8 cellular contexts compared by ENCODE assay signal in genomic region chr15:76903251-76903681, GRCh38. TPM values are rescaled to one million over a fixed set of nuclear protein-coding genes. Genes with fewer than 3 reads are reported as not detected.
DNase-seq lines count a peak whose midpoint lies in the region; ATAC-seq and TF ChIP-seq lines count a peak whose summit lies in the region.

No MANE protein-coding gene starts in this region.

- POLR2A ChIA-PET in T-cell (lab: Charles Lee), result interaction anchor here in 1 of 2 donors (0.6 kb wide), 1 partner anchor 70 kb away, joined by 3 read pairs; no protein-coding TSS in a partner anchor

- H3K4me3 ChIP-seq in HFF-Myc (replicated peaks; ENCODE audit: low read depth, low read length) (no peak overlapping the region), fibroblast of the aortic adventitia (ENCODE audit: low read depth, low read length) (no peak overlapping the region), aorta (ENCODE audit: low read length in 2 of 2) (no peak overlapping the region)

- intact Hi-C loops in aorta (cut with DNase I), result no loop called here

- peaks cover 0 to 1% of the 10 kb centered on the region in 2 donors for H3K4me1 ChIP-seq in aorta (ENCODE audit: control insufficient read depth in 1 of 2, insufficient read depth in 2 of 2, low read length in 2 of 2)

- H3K4me3 Mint-ChIP-seq in T-cell, result peak overlapping the region; percentile 90 to 93 (median 91)
- peak overlapping the region in 1 of 2 donors; percentile 44 for H3K4me3 Mint-ChIP-seq in stimulated activated naive B cell treated with anti-CD40 and anti-IgM and Interleukin-4, amounts not matched to agents 10 μg/mL and 1 μg/mL and 100 μg/mL, for 72 hours

- CTCF ChIA-PET in T-cell (lab: Charles Lee), result interaction anchor here in 1 of 2 donors (0.8 kb wide), 1 partner anchor 31 kb away, joined by 3 read pairs; no protein-coding TSS in a partner anchor

- TF ChIP-seq CTCF in HFF-Myc (IDR thresholded peaks at IDR 0.05; ENCODE audit: low read depth, low read length, missing control alignments), result peak; percentile 31
- TF ChIP-seq CTCF in fibroblast of the aortic adventitia (IDR thresholded peaks at IDR 0.05; ENCODE audit: insufficient read depth, low read length), result peak; percentile 35

- no peaks in the 10 kb centered on the region for H3K27me3 Mint-ChIP-seq in T-cell
- H3K27me3 Mint-ChIP-seq in stimulated activated naive B cell treated with anti-CD40 and anti-IgM and Interleukin-4, amounts not matched to agents 10 μg/mL and 1 μg/mL and 100 μg/mL, for 72 hours, result no peaks in the 10 kb centered on the region

- no peaks in the 10 kb centered on the region for H3K9me3 Mint-ChIP-seq in T-cell
- H3K9me3 Mint-ChIP-seq in stimulated activated naive B cell treated with anti-CD40 and anti-IgM and Interleukin-4, amounts not matched to agents 10 μg/mL and 1 μg/mL and 100 μg/mL, for 72 hours, result no peaks in the 10 kb centered on the region

- H3K27ac ChIP-seq in aorta (ENCODE audit: low read depth in 1 of 2, low read length in 2 of 2), result no peak overlapping the region

- H3K36me3 Mint-ChIP-seq in T-cell, result peaks cover 15% of the 10 kb centered on the region
- H3K36me3 Mint-ChIP-seq in stimulated activated naive B cell treated with anti-CD40 and anti-IgM and Interleukin-4, amounts not matched to agents 10 μg/mL and 1 μg/mL and 100 μg/mL, for 72 hours, result peaks cover 7 to 11% of the 10 kb centered on the region in 2 donors

- H3K27ac Mint-ChIP-seq in T-cell, result peak overlapping the region; percentile 88 to 96
- no peak overlapping the region for H3K27ac Mint-ChIP-seq in stimulated activated naive B cell treated with anti-CD40 and anti-IgM and Interleukin-4, amounts not matched to agents 10 μg/mL and 1 μg/mL and 100 μg/mL, for 72 hours

- no peaks in the 10 kb centered on the region for H3K9me3 ChIP-seq in aorta (ENCODE audit: control insufficient read depth, low read length)

- DNase-seq in NCI-H146 (lab: John Stamatoyannopoulos, UW) (peak; percentile 3), NCI-H146 treated with DMSO at 0.1 percent for 48 hours (lab: John Stamatoyannopoulos, UW; ENCODE audit: unreplicated experiment) (no peak), HFF-Myc (ENCODE audit: extremely low read depth, low read depth) (no peak), T-cell (peak in 4 of 34 experiments; percentile 3 to 10 (median 6)), fibroblast of the aortic adventitia (ENCODE audit: low read depth) (peak; percentile 40), aorta (no peak)
- DNase-seq in stimulated activated naive B cell treated with anti-CD40 and anti-IgM and Interleukin-4, amounts not matched to agents 10 μg/mL and 1 μg/mL and 100 μg/mL, for 72 hours, result no peak

- H3K4me1 Mint-ChIP-seq in T-cell, result peaks cover 36 to 43% (median 37%) of the 10 kb centered on the region in 3 donors
- H3K4me1 Mint-ChIP-seq in stimulated activated naive B cell treated with anti-CD40 and anti-IgM and Interleukin-4, amounts not matched to agents 10 μg/mL and 1 μg/mL and 100 μg/mL, for 72 hours, result peaks cover 13 to 39% of the 10 kb centered on the region in 2 donors

- no peaks in the 10 kb centered on the region for H3K36me3 ChIP-seq in aorta (ENCODE audit: control insufficient read depth in 1 of 2, insufficient read depth in 2 of 2, low read length in 1 of 2)

- no peaks in the 10 kb centered on the region for H3K27me3 ChIP-seq in aorta (ENCODE audit: control insufficient read depth in 1 of 2, insufficient read depth in 2 of 2, low read length in 1 of 2)

- peak in 2 of 4 experiments; percentile 20 to 28 for ATAC-seq in T-cell (replicated peaks in 1 of 4)
- peak; percentile 48 for ATAC-seq in stimulated activated naive B cell treated with anti-CD40 and anti-IgM and Interleukin-4, amounts not matched to agents 10 μg/mL and 1 μg/mL and 100 μg/mL, for 72 hours (replicated peaks)
- no peak for ATAC-seq in aorta (ENCODE audit: low FRiP score)
- ATAC-seq in GM18511 (IDR thresholded peaks at IDR 0.05; ENCODE audit: unreplicated experiment), result no peak

RNA-seq across cellular contexts. Expression of gene SCAPER, which starts 1.9 kb away (rescaled TPM):
- total RNA-seq in T-cell (10 to 100 TPM; 32.5 to 59.4 (median 44.1) TPM), fibroblast of the aortic adventitia (ENCODE audit: low replicate concordance) (7.0 and 16.3 TPM in 2 replicates), aorta (10 to 100 TPM; 37.8 to 44.3 TPM)
- 10 to 100 TPM; 11.9 to 13.5 TPM for polyA plus RNA-seq in aorta

RNA-seq across cellular contexts. Expression of gene RCN2, which starts 28.3 kb away (rescaled TPM):
- total RNA-seq in T-cell (10 to 100 TPM; 20.5 to 26.7 (median 23.7) TPM), fibroblast of the aortic adventitia (ENCODE audit: low replicate concordance) (59.9 and 89.8 TPM in 2 replicates), aorta (10 to 100 TPM; 41.0 to 48.9 TPM)
- 10 to 100 TPM; 62.5 to 65.0 TPM for polyA plus RNA-seq in aorta

Comparison
In these comparisons a context has a peak if more than half of its experiments do, and no peak if none do; other contexts are left out.
1. DNase-seq: peak in NCI-H146 (single experiment) and fibroblast of the aortic adventitia (single experiment); none in NCI-H146 treated with DMSO at 0.1 percent for 48 hours (single experiment), HFF-Myc (single experiment), stimulated activated naive B cell treated with anti-CD40 and anti-IgM and Interleukin-4, amounts not matched to agents 10 μg/mL and 1 μg/mL and 100 μg/mL, for 72 hours (single experiment) and aorta (0 of 2).
2. ATAC-seq: peak in stimulated activated naive B cell treated with anti-CD40 and anti-IgM and Interleukin-4, amounts not matched to agents 10 μg/mL and 1 μg/mL and 100 μg/mL, for 72 hours (2 of 2); none in aorta (single experiment) and GM18511 (single experiment).